Comparison of ENCODE assay signal across 10 cellular contexts in genomic region chr3:150022406-150023238, GRCh38. TPM values are rescaled to one million over a fixed set of nuclear protein-coding genes. Genes with fewer than 3 reads are reported as not detected.
DNase-seq lines count a peak whose midpoint lies in the region; FAIRE-seq and TF ChIP-seq lines count a peak whose summit lies in the region.
"Had no signal": no experiment of that assay in that cellular context is flagged by ENCODE, and none has a peak within 500 bp of the region (broad histone marks: within the 10 kb centered on the region; RNA-seq: fewer than 3 reads in every experiment).

No MANE protein-coding gene starts in this region.

- H3K4me3 Mint-ChIP-seq in activated CD4-positive, alpha-beta memory T cell treated with anti-CD3 and anti-CD28 coated beads for 36 hours = no peak overlapping the region

- H3K27me3 Mint-ChIP-seq in activated CD4-positive, alpha-beta memory T cell treated with anti-CD3 and anti-CD28 coated beads for 36 hours = peaks cover 27% of the 10 kb centered on the region

- no peak overlapping the region for H3K27ac Mint-ChIP-seq in activated CD4-positive, alpha-beta memory T cell treated with anti-CD3 and anti-CD28 coated beads for 36 hours

- no peak for TF ChIP-seq POLR2A in H54 (IDR thresholded peaks at IDR 0.05; ENCODE audit: low read depth, low read length)

- no peaks in the 10 kb centered on the region for H3K36me3 Mint-ChIP-seq in activated CD4-positive, alpha-beta memory T cell treated with anti-CD3 and anti-CD28 coated beads for 36 hours

- no peaks in the 10 kb centered on the region for H3K4me1 Mint-ChIP-seq in activated CD4-positive, alpha-beta memory T cell treated with anti-CD3 and anti-CD28 coated beads for 36 hours (ENCODE audit: low read depth)

- FAIRE-seq in H54 (lab: Jason Lieb, UNC) = peak; percentile 41

- intact Hi-C loops in activated CD4-positive, alpha-beta memory T cell treated with anti-CD3 and anti-CD28 coated beads for 36 hours (cut with micrococcal nuclease) = no loop called here

- DNase-seq in Daoy (ENCODE audit: low read depth) (peak; percentile 45), H54 (ENCODE audit: insufficient read length, low spot score) (no peak), NCI-H187 (lab: John Stamatoyannopoulos, UW) (peak; percentile 78 to 79), germinal center (ENCODE audit: low spot score) (peak; percentile 32), iPS-NIHi11 (ENCODE audit: low spot score) (no peak), NCI-H2029 treated with DMSO at 0.1 percent for 48 hours (lab: John Stamatoyannopoulos, UW) (no peak), anterior cingulate cortex (lab: John Stamatoyannopoulos, UW) (no peak)
- DNase-seq in activated CD4-positive, alpha-beta memory T cell treated with anti-CD3 and anti-CD28 coated beads for 36 hours = no peak
- DNase-seq: GF-D8; stimulated activated naive CD4-positive, alpha-beta T cell treated with Interleukin-2 at 50 U/mL for 16 hours had no signal

- peaks cover 23% of the 10 kb centered on the region for H3K9me3 Mint-ChIP-seq in activated CD4-positive, alpha-beta memory T cell treated with anti-CD3 and anti-CD28 coated beads for 36 hours

- POLR2A ChIA-PET in activated CD4-positive, alpha-beta memory T cell treated with anti-CD3 and anti-CD28 coated beads for 36 hours (lab: Charles Lee) = no interaction called here

- CTCF ChIA-PET in activated CD4-positive, alpha-beta memory T cell treated with anti-CD3 and anti-CD28 coated beads for 36 hours (lab: Charles Lee) = interaction anchor here (0.5 kb wide), 1 partner anchor 971 kb away, joined by 3 read pairs; no protein-coding TSS in a partner anchor

RNA-seq across cellular contexts. Expression of gene PFN2, which starts 51.9 kb away (rescaled TPM):
- 243 and 282 TPM in 2 replicates for total RNA-seq in Daoy (2014; rRNA removed; shearing (Covaris generic))
- total RNA-seq in activated CD4-positive, alpha-beta memory T cell treated with anti-CD3 and anti-CD28 coated beads for 36 hours = 1 to 10 TPM; 2.9 to 3.4 TPM

Comparison
In these comparisons a context has a peak if more than half of its experiments do, and no peak if none do; other contexts are left out.
1. DNase-seq: peak in Daoy (single experiment), NCI-H187 (2 of 2) and germinal center (single experiment); none in H54 (single experiment), activated CD4-positive, alpha-beta memory T cell treated with anti-CD3 and anti-CD28 coated beads for 36 hours (single experiment), iPS-NIHi11 (single experiment), NCI-H2029 treated with DMSO at 0.1 percent for 48 hours (single experiment) and anterior cingulate cortex (0 of 58).
2. RNA of gene PFN2, which starts 51.9 kb away (total RNA-seq): 243 to 282 TPM in Daoy; 2.9 to 3.4 TPM in activated CD4-positive, alpha-beta memory T cell treated with anti-CD3 and anti-CD28 coated beads for 36 hours; every median in the first group is over 10 times any median in the second.